1 cellular context compared by ENCODE assay signal in the genomic region with DNA sequence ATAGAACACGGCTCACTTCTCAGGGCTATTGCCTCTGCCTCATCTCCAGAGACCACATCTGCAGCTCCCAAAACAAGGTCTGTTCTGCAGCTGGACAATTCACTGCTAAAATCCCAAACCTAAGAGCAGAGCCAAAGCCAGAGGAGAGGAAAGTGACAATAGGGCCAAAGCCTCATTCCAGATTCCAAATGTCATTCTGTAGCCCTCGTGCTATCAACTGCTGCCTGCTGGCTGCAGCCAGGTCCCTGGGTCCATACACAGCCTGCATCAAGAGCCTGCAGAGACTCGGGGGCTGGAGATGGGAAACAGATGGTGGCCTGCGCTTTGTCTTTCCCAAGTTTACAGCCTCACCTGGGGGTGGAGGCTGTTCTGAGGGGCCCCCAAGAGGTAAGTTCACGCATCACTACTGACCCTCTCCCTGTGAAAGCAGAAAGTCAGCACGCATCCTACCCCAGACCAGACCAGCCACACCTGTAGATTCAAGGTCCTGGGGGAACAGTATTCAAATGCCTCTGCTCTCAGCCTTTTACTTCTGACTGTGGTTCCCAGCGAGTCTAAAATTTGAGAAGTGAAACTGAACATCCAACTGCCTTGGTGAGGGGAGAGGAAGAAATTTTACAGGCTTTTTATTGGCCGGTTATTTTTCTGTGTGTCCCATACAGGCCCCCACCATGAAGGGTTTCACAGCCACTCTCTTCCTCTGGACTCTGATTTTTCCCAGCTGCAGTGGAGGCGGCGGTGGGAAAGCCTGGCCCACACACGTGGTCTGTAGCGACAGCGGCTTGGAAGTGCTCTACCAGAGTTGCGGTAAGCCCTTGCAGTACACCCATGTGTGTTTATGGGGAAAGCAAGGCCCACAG.
TF ChIP-seq lines count a peak whose summit lies in the region.

A gene (plus strand): TSS at position 657 of the 860 bp plus-strand sequence. CDS start 15 bp downstream, at position 672.

TF ChIP-seq in GM12878, 131 proteins besides CTCF, POLR2A, EP300 and RAD21 (continued from another document and continues in another):
- TF ChIP-seq, protein P1, sequence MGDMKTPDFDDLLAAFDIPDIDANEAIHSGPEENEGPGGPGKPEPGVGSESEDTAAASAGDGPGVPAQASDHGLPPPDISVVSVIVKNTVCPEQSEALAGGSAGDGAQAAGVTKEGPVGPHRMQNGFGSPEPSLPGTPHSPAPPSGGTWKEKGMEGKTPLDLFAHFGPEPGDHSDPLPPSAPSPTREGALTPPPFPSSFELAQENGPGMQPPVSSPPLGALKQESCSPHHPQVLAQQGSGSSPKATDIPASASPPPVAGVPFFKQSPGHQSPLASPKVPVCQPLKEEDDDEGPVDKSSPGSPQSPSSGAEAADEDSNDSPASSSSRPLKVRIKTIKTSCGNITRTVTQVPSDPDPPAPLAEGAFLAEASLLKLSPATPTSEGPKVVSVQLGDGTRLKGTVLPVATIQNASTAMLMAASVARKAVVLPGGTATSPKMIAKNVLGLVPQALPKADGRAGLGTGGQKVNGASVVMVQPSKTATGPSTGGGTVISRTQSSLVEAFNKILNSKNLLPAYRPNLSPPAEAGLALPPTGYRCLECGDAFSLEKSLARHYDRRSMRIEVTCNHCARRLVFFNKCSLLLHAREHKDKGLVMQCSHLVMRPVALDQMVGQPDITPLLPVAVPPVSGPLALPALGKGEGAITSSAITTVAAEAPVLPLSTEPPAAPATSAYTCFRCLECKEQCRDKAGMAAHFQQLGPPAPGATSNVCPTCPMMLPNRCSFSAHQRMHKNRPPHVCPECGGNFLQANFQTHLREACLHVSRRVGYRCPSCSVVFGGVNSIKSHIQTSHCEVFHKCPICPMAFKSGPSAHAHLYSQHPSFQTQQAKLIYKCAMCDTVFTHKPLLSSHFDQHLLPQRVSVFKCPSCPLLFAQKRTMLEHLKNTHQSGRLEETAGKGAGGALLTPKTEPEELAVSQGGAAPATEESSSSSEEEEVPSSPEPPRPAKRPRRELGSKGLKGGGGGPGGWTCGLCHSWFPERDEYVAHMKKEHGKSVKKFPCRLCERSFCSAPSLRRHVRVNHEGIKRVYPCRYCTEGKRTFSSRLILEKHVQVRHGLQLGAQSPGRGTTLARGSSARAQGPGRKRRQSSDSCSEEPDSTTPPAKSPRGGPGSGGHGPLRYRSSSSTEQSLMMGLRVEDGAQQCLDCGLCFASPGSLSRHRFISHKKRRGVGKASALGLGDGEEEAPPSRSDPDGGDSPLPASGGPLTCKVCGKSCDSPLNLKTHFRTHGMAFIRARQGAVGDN (IDR thresholded peaks at IDR 0.05) = peak; percentile 65
- no peak for TF ChIP-seq SREBF2 (IDR thresholded peaks at IDR 0.05; ENCODE audit: low read length)
- peak; percentile 66; the same call in 1 of the 2 replicates for TF ChIP-seq CHD2 (IDR thresholded peaks at IDR 0.05; ENCODE audit: borderline replicate concordance, low read depth, low read length)
- TF ChIP-seq ZSCAN29 (IDR thresholded peaks at IDR 0.05) = no peak
- TF ChIP-seq STAT3 (IDR thresholded peaks at IDR 0.05; ENCODE audit: low read depth, low read length) = no peak
- peak in 1 of 2 experiments; percentile 18; a peak in 1 of 4 replicates for TF ChIP-seq CEBPB (IDR thresholded peaks at IDR 0.05; ENCODE audit: borderline replicate concordance in 1 of 2, low read depth in 2 of 2, low read length in 2 of 2)
- TF ChIP-seq SREBF1 (IDR thresholded peaks at IDR 0.05; ENCODE audit: low read length) = no peak
- no peak for TF ChIP-seq NR2C1 (IDR thresholded peaks at IDR 0.05)
- TF ChIP-seq ZNF207 (IDR thresholded peaks at IDR 0.05; ENCODE audit: borderline replicate concordance) = no peak
- TF ChIP-seq, protein P2, sequence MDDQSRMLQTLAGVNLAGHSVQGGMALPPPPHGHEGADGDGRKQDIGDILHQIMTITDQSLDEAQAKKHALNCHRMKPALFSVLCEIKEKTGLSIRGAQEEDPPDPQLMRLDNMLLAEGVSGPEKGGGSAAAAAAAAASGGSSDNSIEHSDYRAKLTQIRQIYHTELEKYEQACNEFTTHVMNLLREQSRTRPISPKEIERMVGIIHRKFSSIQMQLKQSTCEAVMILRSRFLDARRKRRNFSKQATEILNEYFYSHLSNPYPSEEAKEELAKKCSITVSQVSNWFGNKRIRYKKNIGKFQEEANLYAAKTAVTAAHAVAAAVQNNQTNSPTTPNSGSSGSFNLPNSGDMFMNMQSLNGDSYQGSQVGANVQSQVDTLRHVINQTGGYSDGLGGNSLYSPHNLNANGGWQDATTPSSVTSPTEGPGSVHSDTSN (IDR thresholded peaks at IDR 0.05; ENCODE audit: insufficient replicate concordance, low read depth, low read length) = peak; percentile 39
- TF ChIP-seq SMAD5 (IDR thresholded peaks at IDR 0.05; ENCODE audit: low read depth) = peak; percentile 83
- TF ChIP-seq NFIC (IDR thresholded peaks at IDR 0.05; ENCODE audit: low read depth, low read length) = no peak
- TF ChIP-seq, protein P3, sequence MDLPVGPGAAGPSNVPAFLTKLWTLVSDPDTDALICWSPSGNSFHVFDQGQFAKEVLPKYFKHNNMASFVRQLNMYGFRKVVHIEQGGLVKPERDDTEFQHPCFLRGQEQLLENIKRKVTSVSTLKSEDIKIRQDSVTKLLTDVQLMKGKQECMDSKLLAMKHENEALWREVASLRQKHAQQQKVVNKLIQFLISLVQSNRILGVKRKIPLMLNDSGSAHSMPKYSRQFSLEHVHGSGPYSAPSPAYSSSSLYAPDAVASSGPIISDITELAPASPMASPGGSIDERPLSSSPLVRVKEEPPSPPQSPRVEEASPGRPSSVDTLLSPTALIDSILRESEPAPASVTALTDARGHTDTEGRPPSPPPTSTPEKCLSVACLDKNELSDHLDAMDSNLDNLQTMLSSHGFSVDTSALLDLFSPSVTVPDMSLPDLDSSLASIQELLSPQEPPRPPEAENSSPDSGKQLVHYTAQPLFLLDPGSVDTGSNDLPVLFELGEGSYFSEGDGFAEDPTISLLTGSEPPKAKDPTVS (IDR thresholded peaks at IDR 0.05; ENCODE audit: low read depth, low read length) = no peak
- TF ChIP-seq, protein P4, sequence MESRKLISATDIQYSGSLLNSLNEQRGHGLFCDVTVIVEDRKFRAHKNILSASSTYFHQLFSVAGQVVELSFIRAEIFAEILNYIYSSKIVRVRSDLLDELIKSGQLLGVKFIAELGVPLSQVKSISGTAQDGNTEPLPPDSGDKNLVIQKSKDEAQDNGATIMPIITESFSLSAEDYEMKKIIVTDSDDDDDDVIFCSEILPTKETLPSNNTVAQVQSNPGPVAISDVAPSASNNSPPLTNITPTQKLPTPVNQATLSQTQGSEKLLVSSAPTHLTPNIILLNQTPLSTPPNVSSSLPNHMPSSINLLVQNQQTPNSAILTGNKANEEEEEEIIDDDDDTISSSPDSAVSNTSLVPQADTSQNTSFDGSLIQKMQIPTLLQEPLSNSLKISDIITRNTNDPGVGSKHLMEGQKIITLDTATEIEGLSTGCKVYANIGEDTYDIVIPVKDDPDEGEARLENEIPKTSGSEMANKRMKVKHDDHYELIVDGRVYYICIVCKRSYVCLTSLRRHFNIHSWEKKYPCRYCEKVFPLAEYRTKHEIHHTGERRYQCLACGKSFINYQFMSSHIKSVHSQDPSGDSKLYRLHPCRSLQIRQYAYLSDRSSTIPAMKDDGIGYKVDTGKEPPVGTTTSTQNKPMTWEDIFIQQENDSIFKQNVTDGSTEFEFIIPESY (IDR thresholded peaks at IDR 0.05) = no peak
- TF ChIP-seq BCL11A (IDR thresholded peaks at IDR 0.05; ENCODE audit: low read depth, low read length) = peak; percentile 71; the same call in 1 of the 2 replicates
- TF ChIP-seq NBN (IDR thresholded peaks at IDR 0.05) = no peak; the same call in 1 of the 2 replicates
- TF ChIP-seq, protein P5, sequence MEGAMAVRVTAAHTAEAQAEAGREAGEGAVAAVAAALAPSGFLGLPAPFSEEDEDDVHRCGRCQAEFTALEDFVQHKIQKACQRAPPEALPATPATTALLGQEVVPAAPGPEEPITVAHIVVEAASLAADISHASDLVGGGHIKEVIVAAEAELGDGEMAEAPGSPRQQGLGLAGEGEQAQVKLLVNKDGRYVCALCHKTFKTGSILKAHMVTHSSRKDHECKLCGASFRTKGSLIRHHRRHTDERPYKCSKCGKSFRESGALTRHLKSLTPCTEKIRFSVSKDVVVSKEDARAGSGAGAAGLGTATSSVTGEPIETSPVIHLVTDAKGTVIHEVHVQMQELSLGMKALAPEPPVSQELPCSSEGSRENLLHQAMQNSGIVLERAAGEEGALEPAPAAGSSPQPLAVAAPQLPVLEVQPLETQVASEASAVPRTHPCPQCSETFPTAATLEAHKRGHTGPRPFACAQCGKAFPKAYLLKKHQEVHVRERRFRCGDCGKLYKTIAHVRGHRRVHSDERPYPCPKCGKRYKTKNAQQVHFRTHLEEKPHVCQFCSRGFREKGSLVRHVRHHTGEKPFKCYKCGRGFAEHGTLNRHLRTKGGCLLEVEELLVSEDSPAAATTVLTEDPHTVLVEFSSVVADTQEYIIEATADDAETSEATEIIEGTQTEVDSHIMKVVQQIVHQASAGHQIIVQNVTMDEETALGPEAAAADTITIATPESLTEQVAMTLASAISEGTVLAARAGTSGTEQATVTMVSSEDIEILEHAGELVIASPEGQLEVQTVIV (IDR thresholded peaks at IDR 0.05; ENCODE audit: borderline replicate concordance, partially characterized antibody) = no peak
- TF ChIP-seq, protein P6, sequence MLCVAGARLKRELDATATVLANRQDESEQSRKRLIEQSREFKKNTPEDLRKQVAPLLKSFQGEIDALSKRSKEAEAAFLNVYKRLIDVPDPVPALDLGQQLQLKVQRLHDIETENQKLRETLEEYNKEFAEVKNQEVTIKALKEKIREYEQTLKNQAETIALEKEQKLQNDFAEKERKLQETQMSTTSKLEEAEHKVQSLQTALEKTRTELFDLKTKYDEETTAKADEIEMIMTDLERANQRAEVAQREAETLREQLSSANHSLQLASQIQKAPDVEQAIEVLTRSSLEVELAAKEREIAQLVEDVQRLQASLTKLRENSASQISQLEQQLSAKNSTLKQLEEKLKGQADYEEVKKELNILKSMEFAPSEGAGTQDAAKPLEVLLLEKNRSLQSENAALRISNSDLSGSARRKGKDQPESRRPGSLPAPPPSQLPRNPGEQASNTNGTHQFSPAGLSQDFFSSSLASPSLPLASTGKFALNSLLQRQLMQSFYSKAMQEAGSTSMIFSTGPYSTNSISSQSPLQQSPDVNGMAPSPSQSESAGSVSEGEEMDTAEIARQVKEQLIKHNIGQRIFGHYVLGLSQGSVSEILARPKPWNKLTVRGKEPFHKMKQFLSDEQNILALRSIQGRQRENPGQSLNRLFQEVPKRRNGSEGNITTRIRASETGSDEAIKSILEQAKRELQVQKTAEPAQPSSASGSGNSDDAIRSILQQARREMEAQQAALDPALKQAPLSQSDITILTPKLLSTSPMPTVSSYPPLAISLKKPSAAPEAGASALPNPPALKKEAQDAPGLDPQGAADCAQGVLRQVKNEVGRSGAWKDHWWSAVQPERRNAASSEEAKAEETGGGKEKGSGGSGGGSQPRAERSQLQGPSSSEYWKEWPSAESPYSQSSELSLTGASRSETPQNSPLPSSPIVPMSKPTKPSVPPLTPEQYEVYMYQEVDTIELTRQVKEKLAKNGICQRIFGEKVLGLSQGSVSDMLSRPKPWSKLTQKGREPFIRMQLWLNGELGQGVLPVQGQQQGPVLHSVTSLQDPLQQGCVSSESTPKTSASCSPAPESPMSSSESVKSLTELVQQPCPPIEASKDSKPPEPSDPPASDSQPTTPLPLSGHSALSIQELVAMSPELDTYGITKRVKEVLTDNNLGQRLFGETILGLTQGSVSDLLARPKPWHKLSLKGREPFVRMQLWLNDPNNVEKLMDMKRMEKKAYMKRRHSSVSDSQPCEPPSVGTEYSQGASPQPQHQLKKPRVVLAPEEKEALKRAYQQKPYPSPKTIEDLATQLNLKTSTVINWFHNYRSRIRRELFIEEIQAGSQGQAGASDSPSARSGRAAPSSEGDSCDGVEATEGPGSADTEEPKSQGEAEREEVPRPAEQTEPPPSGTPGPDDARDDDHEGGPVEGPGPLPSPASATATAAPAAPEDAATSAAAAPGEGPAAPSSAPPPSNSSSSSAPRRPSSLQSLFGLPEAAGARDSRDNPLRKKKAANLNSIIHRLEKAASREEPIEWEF (IDR thresholded peaks at IDR 0.05; ENCODE audit: insufficient replicate concordance, low read depth, low read length) = peak; percentile 97
- TF ChIP-seq, protein P7, sequence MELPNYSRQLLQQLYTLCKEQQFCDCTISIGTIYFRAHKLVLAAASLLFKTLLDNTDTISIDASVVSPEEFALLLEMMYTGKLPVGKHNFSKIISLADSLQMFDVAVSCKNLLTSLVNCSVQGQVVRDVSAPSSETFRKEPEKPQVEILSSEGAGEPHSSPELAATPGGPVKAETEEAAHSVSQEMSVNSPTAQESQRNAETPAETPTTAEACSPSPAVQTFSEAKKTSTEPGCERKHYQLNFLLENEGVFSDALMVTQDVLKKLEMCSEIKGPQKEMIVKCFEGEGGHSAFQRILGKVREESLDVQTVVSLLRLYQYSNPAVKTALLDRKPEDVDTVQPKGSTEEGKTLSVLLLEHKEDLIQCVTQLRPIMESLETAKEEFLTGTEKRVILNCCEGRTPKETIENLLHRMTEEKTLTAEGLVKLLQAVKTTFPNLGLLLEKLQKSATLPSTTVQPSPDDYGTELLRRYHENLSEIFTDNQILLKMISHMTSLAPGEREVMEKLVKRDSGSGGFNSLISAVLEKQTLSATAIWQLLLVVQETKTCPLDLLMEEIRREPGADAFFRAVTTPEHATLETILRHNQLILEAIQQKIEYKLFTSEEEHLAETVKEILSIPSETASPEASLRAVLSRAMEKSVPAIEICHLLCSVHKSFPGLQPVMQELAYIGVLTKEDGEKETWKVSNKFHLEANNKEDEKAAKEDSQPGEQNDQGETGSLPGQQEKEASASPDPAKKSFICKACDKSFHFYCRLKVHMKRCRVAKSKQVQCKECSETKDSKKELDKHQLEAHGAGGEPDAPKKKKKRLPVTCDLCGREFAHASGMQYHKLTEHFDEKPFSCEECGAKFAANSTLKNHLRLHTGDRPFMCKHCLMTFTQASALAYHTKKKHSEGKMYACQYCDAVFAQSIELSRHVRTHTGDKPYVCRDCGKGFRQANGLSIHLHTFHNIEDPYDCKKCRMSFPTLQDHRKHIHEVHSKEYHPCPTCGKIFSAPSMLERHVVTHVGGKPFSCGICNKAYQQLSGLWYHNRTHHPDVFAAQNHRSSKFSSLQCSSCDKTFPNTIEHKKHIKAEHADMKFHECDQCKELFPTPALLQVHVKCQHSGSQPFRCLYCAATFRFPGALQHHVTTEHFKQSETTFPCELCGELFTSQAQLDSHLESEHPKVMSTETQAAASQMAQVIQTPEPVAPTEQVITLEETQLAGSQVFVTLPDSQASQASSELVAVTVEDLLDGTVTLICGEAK (IDR thresholded peaks at IDR 0.05; ENCODE audit: borderline replicate concordance) = no peak
